In genomic region chr1:15992582-15993500, GRCh38 we compare ENCODE assay signal across 30 cellular contexts. TPM values are rescaled to one million over a fixed set of nuclear protein-coding genes. Genes with fewer than 3 reads are reported as not detected.
DNase-seq lines count a peak whose midpoint lies in the region; ATAC-seq, FAIRE-seq and TF ChIP-seq lines count a peak whose summit lies in the region.
"Had no signal": no experiment of that assay in that cellular context is flagged by ENCODE, and none has a peak within 500 bp of the region (broad histone marks: within the 10 kb centered on the region; RNA-seq: fewer than 3 reads in every experiment).

No MANE protein-coding gene starts in this region.

- no peak overlapping the region for H3K27ac ChIP-seq in HEK293 (ENCODE audit: extremely low read depth, low read depth, low read length)
- no peak overlapping the region for H3K27ac ChIP-seq in K562 (ENCODE audit: extremely low read depth, low read depth, low read length)
- H3K27ac ChIP-seq in neuronal stem cell (replicated peaks; ENCODE audit: low read length), result no peak overlapping the region
- H3K27ac ChIP-seq in testis, result no peak overlapping the region
- H3K27ac ChIP-seq: SK-N-MC had no signal

- H3K79me1 ChIP-seq in neuronal stem cell (ENCODE audit: low read depth, low read length), result peaks cover 3% of the 10 kb centered on the region

- H3K9ac ChIP-seq in K562 (ENCODE audit: insufficient read depth in 1 of 2, low read depth in 2 of 2, low read length in 2 of 2), result no peak overlapping the region
- no peak overlapping the region for H3K9ac ChIP-seq in neuronal stem cell (ENCODE audit: low read depth, low read length, poor library complexity)

- H2BK12ac ChIP-seq in neuronal stem cell (ENCODE audit: low read length), result peak overlapping the region; percentile 80

- H3K9me3 ChIP-seq in HEK293 (ENCODE audit: control insufficient read depth, insufficient read depth, low read depth, low read length) (no peaks in the 10 kb centered on the region), K562 (replicated peaks; ENCODE audit: control insufficient read depth, insufficient read depth, low read depth, low read length) (no peaks in the 10 kb centered on the region), neuronal stem cell (replicated peaks in 1 of 2; ENCODE audit: control insufficient read depth in 2 of 2, insufficient read depth in 1 of 2, low read depth in 1 of 2, low read length in 2 of 2) (no peaks in the 10 kb centered on the region), testis (no peaks in the 10 kb centered on the region)

- H3K27me3 ChIP-seq in K562 (ENCODE audit: control insufficient read depth in 2 of 2, insufficient read depth in 2 of 2, low read length in 2 of 2), result peaks cover 8 to 22% of the 10 kb centered on the region in 2 experiments; a peak in 3 of 5 replicates
- H3K27me3 ChIP-seq in neuronal stem cell (ENCODE audit: control insufficient read depth in 3 of 3, insufficient read depth in 3 of 3, low read depth in 1 of 3, low read length in 3 of 3), result peaks cover 0 to 7% (median 0%) of the 10 kb centered on the region in 3 experiments
- H3K27me3 ChIP-seq in testis, result no peaks in the 10 kb centered on the region

- TF ChIP-seq RAD21 in K562 (CRISPR knock-in tag; conservative IDR thresholded peaks at IDR 0.05 in 1 of 2, IDR thresholded peaks at IDR 0.05 in 1 of 2), result no peak

- no peak for FAIRE-seq in K562 (lab: Jason Lieb, UNC)
- FAIRE-seq: A204.1, GM12891, RCC 7860 had no signal

- DNase-seq in K562 (ENCODE audit: extremely low read depth in 1 of 4, low spot score in 3 of 4), result no peak
- no peak for DNase-seq in neuronal stem cell (ENCODE audit: low spot score)
- DNase-seq in stimulated activated naive B cell treated with anti-CD40 and anti-IgM and Interleukin-4, amounts not matched to agents 10 μg/mL and 1 μg/mL and 100 μg/mL, for 72 hours, result no peak
- no peak for DNase-seq in NCI-H82 (lab: John Stamatoyannopoulos, UW)
- DNase-seq in testis, result no peak
- DNase-seq: C1 segment of cervical spinal cord; Calu3; CD4-positive, alpha-beta memory T cell; DMS79 treated with DMSO at 0.1 percent for 48 hours; GF-D8; NCI-H1048; NCI-H1417; NCI-H1694; NCI-H2029 treated with DMSO at 0.1 percent for 48 hours; NCI-H2227 treated with DMSO at 0.1 percent for 48 hours; NCI-H510A treated with DMSO at 0.1 percent for 48 hours; NCI-H748 treated with DMSO at 0.1 percent for 48 hours; SIG-M5 had no signal

- peak overlapping the region; percentile 75 for H3K23ac ChIP-seq in neuronal stem cell (ENCODE audit: low read depth, low read length, poor library complexity)

- peak overlapping the region; percentile 79 for H2AK5ac ChIP-seq in neuronal stem cell (ENCODE audit: low read depth, low read length)

- H3K4ac ChIP-seq in neuronal stem cell (ENCODE audit: low read length), result no peak overlapping the region

- no peaks in the 10 kb centered on the region for H3K9me1 ChIP-seq in K562 (ENCODE audit: control insufficient read depth, insufficient read depth, low read length)

- no peak overlapping the region for H4K8ac ChIP-seq in neuronal stem cell (ENCODE audit: low read depth, low read length)

- TF ChIP-seq POLR2A in K562 (conservative IDR thresholded peaks at IDR 0.05), result no peak
- TF ChIP-seq POLR2A in testis (IDR thresholded peaks at IDR 0.05), result no peak

- TF ChIP-seq EP300 in K562 (IDR thresholded peaks at IDR 0.05; ENCODE audit: low read length), result no peak

- POLR2A ChIA-PET in HEK293 (lab: Yijun Ruan, JAX) (no interaction called here), K562 (lab: Yijun Ruan, JAX) (no interaction called here)

- no peaks in the 10 kb centered on the region for H3K36me3 Mint-ChIP-seq in stimulated activated naive B cell treated with anti-CD40 and anti-IgM and Interleukin-4, amounts not matched to agents 10 μg/mL and 1 μg/mL and 100 μg/mL, for 72 hours
- H3K36me3 Mint-ChIP-seq: CD4-positive, alpha-beta memory T cell had no signal

- peak overlapping the region; percentile 52 for H2BK15ac ChIP-seq in neuronal stem cell (ENCODE audit: low read length)

- peaks cover 9 to 33% of the 10 kb centered on the region in 2 donors for H3K27me3 Mint-ChIP-seq in stimulated activated naive B cell treated with anti-CD40 and anti-IgM and Interleukin-4, amounts not matched to agents 10 μg/mL and 1 μg/mL and 100 μg/mL, for 72 hours
- H3K27me3 Mint-ChIP-seq: CD4-positive, alpha-beta memory T cell had no signal

- no peak overlapping the region for H2AFZ ChIP-seq in K562 (ENCODE audit: low read depth, low read length)
- H2AFZ ChIP-seq in neuronal stem cell (ENCODE audit: low read length), result no peak overlapping the region

- ATAC-seq in K562 (no peak), GM21423 (IDR thresholded peaks at IDR 0.05; ENCODE audit: unreplicated experiment) (no peak)
- no peak for ATAC-seq in stimulated activated naive B cell treated with anti-CD40 and anti-IgM and Interleukin-4, amounts not matched to agents 10 μg/mL and 1 μg/mL and 100 μg/mL, for 72 hours (replicated peaks)
- ATAC-seq: HCT116 had no signal

- TF ChIP-seq CTCF in HEK293 (tag by site-specific recombination; IDR thresholded peaks at IDR 0.05) (no peak), K562 (IDR thresholded peaks at IDR 0.05 in 2 of 3, conservative IDR thresholded peaks at IDR 0.05 in 1 of 3; ENCODE audit: insufficient read depth in 2 of 3, low read depth in 1 of 3, low read length in 3 of 3) (no peak), testis (IDR thresholded peaks at IDR 0.05) (no peak)

- no peaks in the 10 kb centered on the region for H4K20me1 ChIP-seq in K562 (replicated peaks; ENCODE audit: control insufficient read depth, insufficient read depth, low read length)

- peaks cover 5 to 6% of the 10 kb centered on the region in 2 donors for H3K4me1 Mint-ChIP-seq in stimulated activated naive B cell treated with anti-CD40 and anti-IgM and Interleukin-4, amounts not matched to agents 10 μg/mL and 1 μg/mL and 100 μg/mL, for 72 hours
- H3K4me1 Mint-ChIP-seq: CD4-positive, alpha-beta memory T cell had no signal

- H3K4me1 ChIP-seq in HEK293 (ENCODE audit: control insufficient read depth, insufficient read depth, low read length) (no peaks in the 10 kb centered on the region), K562 (replicated peaks in 1 of 2; ENCODE audit: control insufficient read depth in 2 of 2, insufficient read depth in 2 of 2, low read length in 2 of 2) (peaks cover 0 to 30% of the 10 kb centered on the region in 2 experiments; a peak in 2 of 5 replicates), neuronal stem cell (ENCODE audit: control insufficient read depth in 2 of 2, insufficient read depth in 1 of 2, low read depth in 1 of 2, low read length in 2 of 2) (no peaks in the 10 kb centered on the region), testis (no peaks in the 10 kb centered on the region)

- H3K14ac ChIP-seq in neuronal stem cell (ENCODE audit: low read length), result peak overlapping the region; percentile 76

- BruUV-seq in K562 (replicated peaks; lab: Mats Ljungman, UMichigan), result no TSS peak

- H3K4me3 ChIP-seq in HEK293 (ENCODE audit: low read depth, low read length), result no peak overlapping the region
- no peak overlapping the region for H3K4me3 ChIP-seq in K562
- no peak overlapping the region for H3K4me3 ChIP-seq in neuronal stem cell (ENCODE audit: low read length in 2 of 2)
- H3K4me3 ChIP-seq in testis, result no peak overlapping the region
- H3K4me3 ChIP-seq: SK-N-MC had no signal

- H3K18ac ChIP-seq in neuronal stem cell (ENCODE audit: low read length), result peak overlapping the region; percentile 53

- no peak overlapping the region for H2BK5ac ChIP-seq in neuronal stem cell (ENCODE audit: low read length)

- CTCF ChIA-PET in HEK293 (lab: Yijun Ruan, JAX) (interaction anchor here (0.5 to 1.2 kb wide), 2 partner anchors 34 to 221 kb away, joined by 3 to 5 read pairs; no protein-coding TSS in a partner anchor), K562 (lab: Yijun Ruan, JAX; ENCODE audit: low intra/inter-chr PET ratio) (no interaction called here)

- H4K91ac ChIP-seq in neuronal stem cell (ENCODE audit: low read depth, low read length, poor library complexity), result no peak overlapping the region

- H3K27ac Mint-ChIP-seq in stimulated activated naive B cell treated with anti-CD40 and anti-IgM and Interleukin-4, amounts not matched to agents 10 μg/mL and 1 μg/mL and 100 μg/mL, for 72 hours, result peak overlapping the region; percentile 49
- H3K27ac Mint-ChIP-seq: CD4-positive, alpha-beta memory T cell had no signal

- no peak overlapping the region for H3K4me2 ChIP-seq in K562 (ENCODE audit: insufficient read depth, low read length)
- H3K4me2 ChIP-seq in neuronal stem cell (ENCODE audit: insufficient read depth, low read length, poor library complexity, severe bottlenecking), result no peak overlapping the region

- no peak overlapping the region for H3K4me3 Mint-ChIP-seq in stimulated activated naive B cell treated with anti-CD40 and anti-IgM and Interleukin-4, amounts not matched to agents 10 μg/mL and 1 μg/mL and 100 μg/mL, for 72 hours
- H3K4me3 Mint-ChIP-seq: CD4-positive, alpha-beta memory T cell had no signal

- H2BK120ac ChIP-seq in neuronal stem cell (ENCODE audit: low read depth, low read length), result no peak overlapping the region

- intact Hi-C loops in K562 (cut with micrococcal nuclease) (loop anchor here (5.0 kb wide), 1 partner anchor 41 kb away; no protein-coding TSS in a partner anchor), testis (cut with DNase I; ENCODE audit: low total_unique reads) (no loop called here)

- in situ Hi-C loops in K562 (cut with MboI), result no loop called here

- H3K79me2 ChIP-seq in K562 (ENCODE audit: control insufficient read depth, insufficient read depth, low read length), result no peaks in the 10 kb centered on the region

- WGBS in K562 (ENCODE audit: insufficient coverage, low coverage, missing lambda C conversion rate), result 20% methylated on average over 17 of the region's 17 CpGs
- WGBS in neuronal stem cell (ENCODE audit: extremely low coverage in 2 of 2, insufficient read length in 2 of 2, insufficient replicate concordance in 1 of 2), 2 donors, result no CpG with 5 or more reads among the region's 17 CpGs
- WGBS in testis, 2 donors, result 84 to 99% methylated on average over 8 to 17 of the region's 17 CpGs

- H3K9me3 Mint-ChIP-seq in stimulated activated naive B cell treated with anti-CD40 and anti-IgM and Interleukin-4, amounts not matched to agents 10 μg/mL and 1 μg/mL and 100 μg/mL, for 72 hours, result no peaks in the 10 kb centered on the region
- H3K9me3 Mint-ChIP-seq: CD4-positive, alpha-beta memory T cell had no signal

- H3K36me3 ChIP-seq in HEK293 (ENCODE audit: control insufficient read depth in 2 of 2, insufficient read depth in 1 of 2, low read length in 2 of 2) (no peaks in the 10 kb centered on the region), K562 (ENCODE audit: control insufficient read depth, insufficient read depth, low read length) (no peaks in the 10 kb centered on the region), neuronal stem cell (replicated peaks in 1 of 2; ENCODE audit: control insufficient read depth in 2 of 2, insufficient read depth in 2 of 2, low read length in 2 of 2) (no peaks in the 10 kb centered on the region), testis (ENCODE audit: low read depth, missing control alignments) (no peaks in the 10 kb centered on the region)

RNA-seq across cellular contexts. Expression of gene SRARP, which starts 11.2 kb away (rescaled TPM):
- total RNA-seq in K562 (2011; cell fraction: chromatin; rRNA removed; ENCODE audit: low replicate concordance), result not detected in 2 replicates
- total RNA-seq in K562 (2011; cell fraction: nucleolus; rRNA removed), result not detected in 2 replicates
- total RNA-seq in K562 (2011; cell fraction: nucleoplasm; rRNA removed), result not detected in 2 replicates
- total RNA-seq in K562 (2014; rRNA removed) (not detected in 2 replicates), K562 (2014; rRNA removed; fragmentation: Illumina TruSeq; extraction: Trizol) (not detected in 2 replicates), K562 (2015; rRNA removed; fragmentation: Illumina TruSeq; extraction: Trizol) (not detected in 2 replicates), K562 (2021) (not detected in 2 replicates), testis (under 1 TPM in 1 of 2 donors, not detected in 1; 0.16 TPM)
- polyA plus RNA-seq in K562 (2011; rRNA removed) (not detected in 2 replicates), K562 (2014; fragmentation: Illumina TruSeq; extraction: Trizol) (not detected in 2 replicates), K562 (2014; fragmentation: Nextera tagmentation; extraction: Ambion mirVana) (not detected), K562 (2014; rRNA removed) (not detected in 2 replicates), testis (ENCODE audit: insufficient read depth, low read depth, low replicate concordance) (not detected)
- not detected in 2 replicates for polyA plus RNA-seq in K562 (2011; cell fraction: cytosol; rRNA removed)
- polyA plus RNA-seq in K562 (2011; cell fraction: nucleus; rRNA removed), result not detected in 2 replicates
- polyA plus RNA-seq in K562 (2012), result not detected in 2 replicates
- polyA minus RNA-seq in K562 (2011; rRNA and poly(A)+ RNA removed), result not detected in 2 replicates
- polyA minus RNA-seq in K562 (2011; cell fraction: cytosol; rRNA and poly(A)+ RNA removed), result not detected in 2 replicates
- polyA minus RNA-seq in K562 (2011; cell fraction: nucleus; rRNA and poly(A)+ RNA removed), result not detected in 2 replicates
- not detected for polyA plus RNA-seq in neuronal stem cell (2013, experiment 1 of 2)
- not detected for polyA plus RNA-seq in neuronal stem cell (2013, experiment 2 of 2)
- total RNA-seq: Calu3; CD4-positive, alpha-beta memory T cell; H4; HT-29; LHCN-M2; MCF 10A had no signal
- polyA plus RNA-seq: AG04450; CD4-positive, alpha-beta memory T cell had no signal

RNA-seq across cellular contexts. Expression of gene ZBTB17, which starts 16.9 kb away (rescaled TPM):
- total RNA-seq in K562 (2011; cell fraction: chromatin; rRNA removed; ENCODE audit: low replicate concordance), result 64.2 and 253 TPM in 2 replicates
- total RNA-seq in K562 (2011; cell fraction: nucleolus; rRNA removed), result 186 and 214 TPM in 2 replicates
- total RNA-seq in K562 (2011; cell fraction: nucleoplasm; rRNA removed), result 76.0 and 95.5 TPM in 2 replicates
- total RNA-seq in K562 (2014; rRNA removed), result 43.3 and 54.0 TPM in 2 replicates
- total RNA-seq in K562 (2014; rRNA removed; fragmentation: Illumina TruSeq; extraction: Trizol), result 10.4 and 11.0 TPM in 2 replicates
- total RNA-seq in K562 (2015; rRNA removed; fragmentation: Illumina TruSeq; extraction: Trizol), result 29.6 and 33.2 TPM in 2 replicates
- total RNA-seq in K562 (2021), result 46.5 and 53.4 TPM in 2 replicates
- 43.4 and 71.1 TPM in 2 replicates for polyA plus RNA-seq in K562 (2011; rRNA removed)
- polyA plus RNA-seq in K562 (2011; cell fraction: cytosol; rRNA removed), result 56.0 and 83.7 TPM in 2 replicates
- 333 and 422 TPM in 2 replicates for polyA plus RNA-seq in K562 (2011; cell fraction: nucleus; rRNA removed)
- polyA plus RNA-seq in K562 (2012), result 34.3 and 57.6 TPM in 2 replicates
- polyA plus RNA-seq in K562 (2014; fragmentation: Illumina TruSeq; extraction: Trizol), result 15.1 and 31.6 TPM in 2 replicates
- polyA plus RNA-seq in K562 (2014; fragmentation: Nextera tagmentation; extraction: Ambion mirVana), result 1 to 10 TPM; 1.1 to 1.7 TPM
- 50.3 and 54.1 TPM in 2 replicates for polyA plus RNA-seq in K562 (2014; rRNA removed)
- 22.8 and 30.5 TPM in 2 replicates for polyA minus RNA-seq in K562 (2011; rRNA and poly(A)+ RNA removed)
- 36.4 and 38.9 TPM in 2 replicates for polyA minus RNA-seq in K562 (2011; cell fraction: cytosol; rRNA and poly(A)+ RNA removed)
- polyA minus RNA-seq in K562 (2011; cell fraction: nucleus; rRNA and poly(A)+ RNA removed), result 70.3 and 82.3 TPM in 2 replicates
- 26.5 TPM for polyA plus RNA-seq in neuronal stem cell (2013, experiment 1 of 2)
- polyA plus RNA-seq in neuronal stem cell (2013, experiment 2 of 2), result 28.4 TPM
- 10 to 100 TPM; 60.2 to 65.8 TPM for total RNA-seq in testis
- polyA plus RNA-seq in testis (ENCODE audit: insufficient read depth, low read depth, low replicate concordance), result 53.6 TPM

RNA-seq across cellular contexts. Expression of gene HSPB7, which starts 25.0 kb away (rescaled TPM):
- 0.44 TPM in 1 of 2 replicates, not detected in the other for total RNA-seq in K562 (2011; cell fraction: chromatin; rRNA removed; ENCODE audit: low replicate concordance)
- not detected in 2 replicates for total RNA-seq in K562 (2011; cell fraction: nucleolus; rRNA removed)
- total RNA-seq in K562 (2011; cell fraction: nucleoplasm; rRNA removed), result 0.31 TPM in 1 of 2 replicates, not detected in the other
- total RNA-seq in K562 (2014; rRNA removed), result 0.05 TPM in 1 of 2 replicates, not detected in the other
- total RNA-seq in K562 (2014; rRNA removed; fragmentation: Illumina TruSeq; extraction: Trizol), result not detected in 2 replicates
- total RNA-seq in K562 (2015; rRNA removed; fragmentation: Illumina TruSeq; extraction: Trizol), result not detected in 2 replicates
- total RNA-seq in K562 (2021), result 0.09 TPM in 1 of 2 replicates, not detected in the other
- 0.07 and 0.08 TPM in 2 replicates for polyA plus RNA-seq in K562 (2011; rRNA removed)
- 0.03 and 0.04 TPM in 2 replicates for polyA plus RNA-seq in K562 (2011; cell fraction: cytosol; rRNA removed)
- 0.07 and 0.08 TPM in 2 replicates for polyA plus RNA-seq in K562 (2011; cell fraction: nucleus; rRNA removed)
- 0.16 and 0.17 TPM in 2 replicates for polyA plus RNA-seq in K562 (2012)
- polyA plus RNA-seq in K562 (2014; fragmentation: Illumina TruSeq; extraction: Trizol), result 0.19 TPM in 1 of 2 replicates, not detected in the other
- not detected for polyA plus RNA-seq in K562 (2014; fragmentation: Nextera tagmentation; extraction: Ambion mirVana)
- polyA plus RNA-seq in K562 (2014; rRNA removed), result not detected in 2 replicates
- polyA minus RNA-seq in K562 (2011; rRNA and poly(A)+ RNA removed), result not detected in 2 replicates
- polyA minus RNA-seq in K562 (2011; cell fraction: cytosol; rRNA and poly(A)+ RNA removed), result not detected in 2 replicates
- polyA minus RNA-seq in K562 (2011; cell fraction: nucleus; rRNA and poly(A)+ RNA removed), result not detected in 2 replicates
- not detected for polyA plus RNA-seq in neuronal stem cell (2013, experiment 1 of 2)
- not detected for polyA plus RNA-seq in neuronal stem cell (2013, experiment 2 of 2)
- 10 to 100 TPM in 1 of 2 donors, 1 to 10 TPM in 1; 9.0 to 11.7 TPM for total RNA-seq in testis
- polyA plus RNA-seq in testis (ENCODE audit: insufficient read depth, low read depth, low replicate concordance), result 31.2 TPM
- total RNA-seq: Calu3; CD4-positive, alpha-beta memory T cell; H4; HT-29; MCF 10A had no signal
- polyA plus RNA-seq: CD4-positive, alpha-beta memory T cell had no signal

RNA-seq across cellular contexts. Expression of gene CLCNKA, which starts 29.0 kb away (rescaled TPM):
- 0.55 and 2.4 TPM in 2 replicates for total RNA-seq in K562 (2011; cell fraction: chromatin; rRNA removed; ENCODE audit: low replicate concordance)
- total RNA-seq in K562 (2011; cell fraction: nucleolus; rRNA removed), result 0.92 and 2.0 TPM in 2 replicates
- 0.76 and 2.0 TPM in 2 replicates for total RNA-seq in K562 (2011; cell fraction: nucleoplasm; rRNA removed)
- 0.18 TPM in 1 of 2 replicates, not detected in the other for total RNA-seq in K562 (2014; rRNA removed)
- not detected in 2 replicates for total RNA-seq in K562 (2014; rRNA removed; fragmentation: Illumina TruSeq; extraction: Trizol)
- not detected in 2 replicates for total RNA-seq in K562 (2015; rRNA removed; fragmentation: Illumina TruSeq; extraction: Trizol)
- 0.07 and 0.18 TPM in 2 replicates for total RNA-seq in K562 (2021)
- 0.10 and 0.45 TPM in 2 replicates for polyA plus RNA-seq in K562 (2011; rRNA removed)
- polyA plus RNA-seq in K562 (2011; cell fraction: cytosol; rRNA removed), result 0.24 and 1.1 TPM in 2 replicates
- 4.6 and 6.0 TPM in 2 replicates for polyA plus RNA-seq in K562 (2011; cell fraction: nucleus; rRNA removed)
- 0.14 and 0.35 TPM in 2 replicates for polyA plus RNA-seq in K562 (2012)
- polyA plus RNA-seq in K562 (2014; fragmentation: Illumina TruSeq; extraction: Trizol), result 0.10 TPM in 1 of 2 replicates, not detected in the other
- under 1 TPM in 1 of 2 experiments, not detected in 1; 0.03 TPM for polyA plus RNA-seq in K562 (2014; fragmentation: Nextera tagmentation; extraction: Ambion mirVana)
- polyA plus RNA-seq in K562 (2014; rRNA removed), result 0.37 TPM in 1 of 2 replicates, not detected in the other
- polyA minus RNA-seq in K562 (2011; rRNA and poly(A)+ RNA removed), result 0.07 TPM in 1 of 2 replicates, not detected in the other
- not detected in 2 replicates for polyA minus RNA-seq in K562 (2011; cell fraction: cytosol; rRNA and poly(A)+ RNA removed)
- polyA minus RNA-seq in K562 (2011; cell fraction: nucleus; rRNA and poly(A)+ RNA removed), result 0.56 and 0.94 TPM in 2 replicates
- polyA plus RNA-seq in neuronal stem cell (2013, experiment 1 of 2), result 0.13 TPM
- polyA plus RNA-seq in neuronal stem cell (2013, experiment 2 of 2), result 0.08 TPM
- total RNA-seq in testis, result 1 to 10 TPM; 6.5 to 6.9 TPM
- 9.9 TPM for polyA plus RNA-seq in testis (ENCODE audit: insufficient read depth, low read depth, low replicate concordance)
- total RNA-seq: Calu3; CD4-positive, alpha-beta memory T cell; H4; HT-29; LHCN-M2; MCF 10A had no signal
- polyA plus RNA-seq: AG04450; CD4-positive, alpha-beta memory T cell had no signal

RNA-seq across cellular contexts. Expression of gene CLCNKB, which starts 50.7 kb away (rescaled TPM):
- total RNA-seq in K562 (2011; cell fraction: chromatin; rRNA removed; ENCODE audit: low replicate concordance), result 1.2 and 5.1 TPM in 2 replicates
- total RNA-seq in K562 (2011; cell fraction: nucleolus; rRNA removed), result 3.3 and 5.3 TPM in 2 replicates
- total RNA-seq in K562 (2011; cell fraction: nucleoplasm; rRNA removed), result 1.8 and 2.3 TPM in 2 replicates
- total RNA-seq in K562 (2014; rRNA removed), result 0.64 and 1.6 TPM in 2 replicates
- total RNA-seq in K562 (2014; rRNA removed; fragmentation: Illumina TruSeq; extraction: Trizol), result 0.32 and 0.40 TPM in 2 replicates
- total RNA-seq in K562 (2015; rRNA removed; fragmentation: Illumina TruSeq; extraction: Trizol), result 0.19 and 0.29 TPM in 2 replicates
- total RNA-seq in K562 (2021), result 1.1 TPM in 2 replicates
- polyA plus RNA-seq in K562 (2011; rRNA removed), result 1.4 and 4.0 TPM in 2 replicates
- polyA plus RNA-seq in K562 (2011; cell fraction: cytosol; rRNA removed), result 3.6 and 5.5 TPM in 2 replicates
- polyA plus RNA-seq in K562 (2011; cell fraction: nucleus; rRNA removed), result 22.9 and 26.0 TPM in 2 replicates
- polyA plus RNA-seq in K562 (2012), result 0.48 and 1.8 TPM in 2 replicates
- polyA plus RNA-seq in K562 (2014; fragmentation: Illumina TruSeq; extraction: Trizol), result 0.97 and 1.1 TPM in 2 replicates
- polyA plus RNA-seq in K562 (2014; fragmentation: Nextera tagmentation; extraction: Ambion mirVana), result under 1 TPM; 0.08 to 0.49 TPM
- polyA plus RNA-seq in K562 (2014; rRNA removed), result 1.2 and 1.7 TPM in 2 replicates
- 0.99 and 1.2 TPM in 2 replicates for polyA minus RNA-seq in K562 (2011; rRNA and poly(A)+ RNA removed)
- polyA minus RNA-seq in K562 (2011; cell fraction: cytosol; rRNA and poly(A)+ RNA removed), result 1.0 TPM in 1 of 2 replicates, not detected in the other
- 1.5 and 2.3 TPM in 2 replicates for polyA minus RNA-seq in K562 (2011; cell fraction: nucleus; rRNA and poly(A)+ RNA removed)
- polyA plus RNA-seq in neuronal stem cell (2013, experiment 1 of 2), result 2.9 TPM
- 2.7 TPM for polyA plus RNA-seq in neuronal stem cell (2013, experiment 2 of 2)
- 1 to 10 TPM; 3.7 to 4.2 TPM for total RNA-seq in testis
- 2.3 TPM for polyA plus RNA-seq in testis (ENCODE audit: insufficient read depth, low read depth, low replicate concordance)
- total RNA-seq: Calu3; CD4-positive, alpha-beta memory T cell; H4; HT-29; LHCN-M2; MCF 10A had no signal
- polyA plus RNA-seq: CD4-positive, alpha-beta memory T cell had no signal

Comparison
In these comparisons a context has a peak if more than half of its experiments do, and no peak if none do; other contexts are left out.
1. RNA of gene HSPB7, which starts 25.0 kb away (total RNA-seq): 9.0 to 11.7 TPM in testis; 0.05 to 0.44 TPM in K562; every median in the first group is over 4 times any median in the second.
2. Of the 44 proteins assayed by ChIP-seq in both K562 and HEK293: peak only in K562: ZBTB7A; only in HEK293: none; in both: none; in neither: 43.